In the genomic region with DNA sequence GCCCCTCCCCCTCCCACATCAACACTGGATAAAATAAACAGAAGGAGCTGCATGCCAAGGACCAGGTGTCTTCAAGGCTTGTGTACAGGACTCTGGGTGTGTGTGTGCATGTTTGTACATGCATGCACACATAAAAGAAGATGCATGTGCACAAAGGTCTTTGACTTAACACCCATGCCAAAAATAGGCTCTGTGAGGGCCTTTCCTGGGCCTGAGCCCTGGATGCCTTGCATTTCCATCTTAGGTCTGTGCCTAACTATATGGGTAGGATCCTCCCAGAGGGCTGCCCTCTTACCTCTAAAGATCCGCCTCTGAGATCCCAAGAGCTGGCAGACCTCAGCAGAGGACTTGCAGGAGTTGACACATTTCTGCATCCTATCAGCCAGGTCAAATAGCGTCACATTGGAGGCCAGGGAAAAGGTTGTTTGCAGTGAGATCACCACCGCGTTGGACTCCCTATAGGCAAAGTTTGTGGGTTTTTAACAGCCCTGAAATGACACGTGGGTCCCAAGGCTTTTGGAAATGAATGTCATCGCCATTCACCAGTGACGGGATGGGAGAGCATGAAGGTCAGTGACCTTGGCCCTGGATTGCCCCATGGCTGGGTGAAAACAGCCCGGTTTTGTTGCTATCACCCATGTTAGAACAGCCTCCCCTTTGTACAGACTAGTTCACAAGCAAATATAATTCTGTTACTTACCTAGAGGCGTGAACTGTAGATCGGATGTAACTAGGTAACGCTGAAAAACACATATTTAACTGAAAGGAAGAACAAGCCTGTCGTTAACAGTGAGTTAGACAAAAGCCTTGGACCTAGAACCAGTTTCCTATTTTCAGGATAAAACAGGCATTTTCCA, we compare ENCODE assay signal across 1 cellular context.
TF ChIP-seq lines count a peak whose summit lies in the region.

No MANE protein-coding gene starts in this region.

TF ChIP-seq in endothelial cell of umbilical vein, 7 proteins besides CTCF, POLR2A, EP300 and RAD21:
- TF ChIP-seq MYC (IDR thresholded peaks at IDR 0.05; ENCODE audit: low read depth, low read length) (no peak), EZH2 (IDR thresholded peaks at IDR 0.05; ENCODE audit: borderline replicate concordance, low read depth, low read length, severe bottlenecking) (no peak), GATA2 (IDR thresholded peaks at IDR 0.05; ENCODE audit: insufficient read depth, insufficient read length, low read depth, low read length) (no peak), FOS (IDR thresholded peaks at IDR 0.05; ENCODE audit: borderline replicate concordance, insufficient read depth, low read length) (no peak), POLR2AphosphoS5 (IDR thresholded peaks at IDR 0.05; ENCODE audit: insufficient read depth, low read depth, low read length) (no peak), JUN (IDR thresholded peaks at IDR 0.05; ENCODE audit: borderline replicate concordance, insufficient read depth, insufficient read length, low read depth) (no peak)
- TF ChIP-seq, protein P1, sequence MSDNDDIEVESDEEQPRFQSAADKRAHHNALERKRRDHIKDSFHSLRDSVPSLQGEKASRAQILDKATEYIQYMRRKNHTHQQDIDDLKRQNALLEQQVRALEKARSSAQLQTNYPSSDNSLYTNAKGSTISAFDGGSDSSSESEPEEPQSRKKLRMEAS (IDR thresholded peaks at IDR 0.05; ENCODE audit: insufficient read depth, insufficient read length) = no peak
